Comparison of ENCODE assay signal across 11 cellular contexts in genomic region chr20:38723069-38723981, GRCh38. TPM values are rescaled to one million over a fixed set of nuclear protein-coding genes. Genes with fewer than 3 reads are reported as not detected.
DNase-seq lines count a peak whose midpoint lies in the region; ATAC-seq and TF ChIP-seq lines count a peak whose summit lies in the region.
"Had no signal": no experiment of that assay in that cellular context is flagged by ENCODE, and none has a peak within 500 bp of the region (broad histone marks: within the 10 kb centered on the region; RNA-seq: fewer than 3 reads in every experiment).

No MANE protein-coding gene starts in this region.

- peak overlapping the region; percentile 11 for H3K4me3 Mint-ChIP-seq in activated CD4-positive, alpha-beta memory T cell treated with anti-CD3 and anti-CD28 coated beads, Interleukin-2, amount 10 ng/mL, durations not matched to agents 7 days and 5 days
- no peak overlapping the region for H3K4me3 Mint-ChIP-seq in activated CD4-positive, alpha-beta memory T cell treated with anti-CD3 and anti-CD28 coated beads for 36 hours
- H3K4me3 Mint-ChIP-seq in endodermal cell, result peak overlapping the region; percentile 41

- in situ Hi-C loops in Panc1 (cut with HindIII; ENCODE audit: low pct_unique_long_range_greater_than_20kb, low sequenced_read_pairs), result no loop called here

- H3K27me3 ChIP-seq in Panc1 (ENCODE audit: control insufficient read depth, insufficient read depth, low read length) (peaks cover 22% of the 10 kb centered on the region), endodermal cell (ENCODE audit: control insufficient read depth, insufficient read depth, low read length, poor library complexity, severe bottlenecking) (peaks cover 100% of the 10 kb centered on the region)

- WGBS in endodermal cell (ENCODE audit: insufficient coverage in 1 of 2, insufficient read length in 1 of 2), 2 experiments, result 1 to 3% methylated on average over 20 to 65 of the region's 65 CpGs

- H3K9me3 Mint-ChIP-seq in activated CD4-positive, alpha-beta memory T cell treated with anti-CD3 and anti-CD28 coated beads, Interleukin-2, amount 10 ng/mL, durations not matched to agents 7 days and 5 days, result no peaks in the 10 kb centered on the region
- H3K9me3 Mint-ChIP-seq in activated CD4-positive, alpha-beta memory T cell treated with anti-CD3 and anti-CD28 coated beads for 36 hours, result no peaks in the 10 kb centered on the region
- no peaks in the 10 kb centered on the region for H3K9me3 Mint-ChIP-seq in endodermal cell

- H3K27ac ChIP-seq in Panc1 (ENCODE audit: low read length) (no peak overlapping the region), endodermal cell (ENCODE audit: low read depth, low read length) (no peak overlapping the region)
- H3K27ac ChIP-seq: SJSA1, vagina had no signal

- H3K4me1 Mint-ChIP-seq in activated CD4-positive, alpha-beta memory T cell treated with anti-CD3 and anti-CD28 coated beads, Interleukin-2, amount 10 ng/mL, durations not matched to agents 7 days and 5 days, result peaks cover 40% of the 10 kb centered on the region
- H3K4me1 Mint-ChIP-seq in activated CD4-positive, alpha-beta memory T cell treated with anti-CD3 and anti-CD28 coated beads for 36 hours (ENCODE audit: low read depth), result peaks cover 41% of the 10 kb centered on the region
- peaks cover 31% of the 10 kb centered on the region for H3K4me1 Mint-ChIP-seq in endodermal cell

- H3K36me3 Mint-ChIP-seq in activated CD4-positive, alpha-beta memory T cell treated with anti-CD3 and anti-CD28 coated beads, Interleukin-2, amount 10 ng/mL, durations not matched to agents 7 days and 5 days (ENCODE audit: low read depth), result peaks cover 18% of the 10 kb centered on the region
- H3K36me3 Mint-ChIP-seq in activated CD4-positive, alpha-beta memory T cell treated with anti-CD3 and anti-CD28 coated beads for 36 hours, result no peaks in the 10 kb centered on the region
- no peaks in the 10 kb centered on the region for H3K36me3 Mint-ChIP-seq in endodermal cell (ENCODE audit: low read depth)

- no TSS peak for BruUV-seq in Panc1 (replicated peaks; lab: Mats Ljungman, UMichigan)

- TF ChIP-seq CTCF in Panc1 (IDR thresholded peaks at IDR 0.05) (no peak), endodermal cell (conservative IDR thresholded peaks at IDR 0.05) (no peak)

- ATAC-seq in Panc1, result peak; percentile 46; the same call in 1 of the 2 replicates
- no peak for ATAC-seq in HG03520 (IDR thresholded peaks at IDR 0.05; ENCODE audit: unreplicated experiment)

- no peak overlapping the region for H3K4me3 ChIP-seq in Panc1 (ENCODE audit: low read depth in 2 of 2, low read length in 2 of 2)
- no peak overlapping the region for H3K4me3 ChIP-seq in endodermal cell (ENCODE audit: low read length)
- H3K4me3 ChIP-seq: SJSA1, vagina had no signal

- H3K9ac ChIP-seq in endodermal cell (ENCODE audit: extremely low read depth, low read length, poor library complexity, severe bottlenecking), result no peak overlapping the region

- CTCF ChIA-PET in activated CD4-positive, alpha-beta memory T cell treated with anti-CD3 and anti-CD28 coated beads, Interleukin-2, amount 10 ng/mL, durations not matched to agents 7 days and 5 days (lab: Charles Lee), result interaction anchor here (1.1 to 1.3 kb wide), 2 partner anchors 8 to 10 kb away, joined by 3 to 4 read pairs; no protein-coding TSS in a partner anchor
- CTCF ChIA-PET in activated CD4-positive, alpha-beta memory T cell treated with anti-CD3 and anti-CD28 coated beads for 36 hours (lab: Charles Lee), result interaction anchor here (0.5 to 3.2 kb wide), 5 partner anchors 9 to 90 kb away, joined by 3 to 12 read pairs (median 5); no protein-coding TSS in a partner anchor
- CTCF ChIA-PET in Panc1 (lab: Charles Lee), result no interaction called here

- H3K36me3 ChIP-seq in Panc1 (ENCODE audit: control insufficient read depth, insufficient read depth, low read length) (no peaks in the 10 kb centered on the region), endodermal cell (ENCODE audit: control insufficient read depth, insufficient read depth, low read length) (no peaks in the 10 kb centered on the region)
- H3K36me3 ChIP-seq: SJSA1, vagina had no signal

- H3K4me1 ChIP-seq in Panc1 (ENCODE audit: control insufficient read depth, insufficient read depth, low read length) (no peaks in the 10 kb centered on the region; the same call in 1 of the 2 replicates), endodermal cell (ENCODE audit: control insufficient read depth, insufficient read depth, low read length) (peaks cover 8% of the 10 kb centered on the region)
- H3K4me1 ChIP-seq: SJSA1 had no signal

- H3K27me3 Mint-ChIP-seq in activated CD4-positive, alpha-beta memory T cell treated with anti-CD3 and anti-CD28 coated beads, Interleukin-2, amount 10 ng/mL, durations not matched to agents 7 days and 5 days, result peaks cover 92% of the 10 kb centered on the region
- peaks cover 78% of the 10 kb centered on the region for H3K27me3 Mint-ChIP-seq in activated CD4-positive, alpha-beta memory T cell treated with anti-CD3 and anti-CD28 coated beads for 36 hours
- peaks cover 100% of the 10 kb centered on the region for H3K27me3 Mint-ChIP-seq in endodermal cell (ENCODE audit: insufficient read depth)

- intact Hi-C loops in activated CD4-positive, alpha-beta memory T cell treated with anti-CD3 and anti-CD28 coated beads for 36 hours (cut with micrococcal nuclease), result loop anchor here (1.0 kb wide), 1 partner anchor 8 kb away; no protein-coding TSS in a partner anchor
- intact Hi-C loops in Panc1 (cut with micrococcal nuclease; ENCODE audit: unreplicated experiment), result no loop called here

- H3K27ac Mint-ChIP-seq in activated CD4-positive, alpha-beta memory T cell treated with anti-CD3 and anti-CD28 coated beads, Interleukin-2, amount 10 ng/mL, durations not matched to agents 7 days and 5 days, result no peak overlapping the region
- H3K27ac Mint-ChIP-seq in activated CD4-positive, alpha-beta memory T cell treated with anti-CD3 and anti-CD28 coated beads for 36 hours, result no peak overlapping the region
- H3K27ac Mint-ChIP-seq in endodermal cell, result no peak overlapping the region

- no peaks in the 10 kb centered on the region for H3K9me3 ChIP-seq in Panc1 (ENCODE audit: control insufficient read depth, insufficient read depth, low read depth, low read length)
- H3K9me3 ChIP-seq in endodermal cell (ENCODE audit: control insufficient read depth, low read length), result no peaks in the 10 kb centered on the region
- H3K9me3 ChIP-seq: vagina had no signal

- DNase-seq in activated CD4-positive, alpha-beta memory T cell treated with anti-CD3 and anti-CD28 coated beads, Interleukin-2, amount 10 ng/mL, durations not matched to agents 7 days and 5 days, result no peak
- DNase-seq in activated CD4-positive, alpha-beta memory T cell treated with anti-CD3 and anti-CD28 coated beads for 36 hours, result no peak
- no peak for DNase-seq in Panc1 (ENCODE audit: low read depth, low spot score)
- peak; percentile 74 for DNase-seq in endodermal cell
- DNase-seq in stimulated activated CD8-positive, alpha-beta memory T cell treated with anti-CD3 and anti-CD28 coated beads, Interleukin-4, amount 100 ng/mL, for 48 hours, result peak; percentile 36
- DNase-seq in SHP77 treated with DMSO at 0.1 percent for 48 hours (lab: John Stamatoyannopoulos, UW), result no peak
- DNase-seq in DMS53 (lab: John Stamatoyannopoulos, UW), result no peak
- DNase-seq: aorta had no signal

- POLR2A ChIA-PET in activated CD4-positive, alpha-beta memory T cell treated with anti-CD3 and anti-CD28 coated beads, Interleukin-2, amount 10 ng/mL, durations not matched to agents 7 days and 5 days (lab: Charles Lee), result no interaction called here
- POLR2A ChIA-PET in activated CD4-positive, alpha-beta memory T cell treated with anti-CD3 and anti-CD28 coated beads for 36 hours (lab: Charles Lee), result no interaction called here
- POLR2A ChIA-PET in Panc1 (lab: Charles Lee), result no interaction called here

RNA-seq across cellular contexts. Expression of gene SLC32A1, which starts 1.0 kb away (rescaled TPM):
- not detected for total RNA-seq in activated CD4-positive, alpha-beta memory T cell treated with anti-CD3 and anti-CD28 coated beads, Interleukin-2, amount 10 ng/mL, durations not matched to agents 7 days and 5 days
- total RNA-seq in activated CD4-positive, alpha-beta memory T cell treated with anti-CD3 and anti-CD28 coated beads for 36 hours, result not detected
- total RNA-seq in Panc1 (2021; ENCODE audit: unreplicated experiment) (not detected), endodermal cell (not detected)
- not detected for polyA plus RNA-seq in Panc1 (2012; ENCODE audit: insufficient read length)
- polyA plus RNA-seq in endodermal cell (2013, experiment 1 of 2), result 0.64 TPM
- 0.37 TPM for polyA plus RNA-seq in endodermal cell (2013, experiment 2 of 2)
- total RNA-seq: aorta, SJSA1, vagina had no signal
- polyA plus RNA-seq: aorta had no signal

RNA-seq across cellular contexts. Expression of gene ACTR5, which starts 24.9 kb away (rescaled TPM):
- 1 to 10 TPM; 9.4 to 9.9 TPM for total RNA-seq in activated CD4-positive, alpha-beta memory T cell treated with anti-CD3 and anti-CD28 coated beads, Interleukin-2, amount 10 ng/mL, durations not matched to agents 7 days and 5 days
- 10 to 100 TPM; 11.0 TPM for total RNA-seq in activated CD4-positive, alpha-beta memory T cell treated with anti-CD3 and anti-CD28 coated beads for 36 hours
- total RNA-seq in Panc1 (2021; ENCODE audit: unreplicated experiment) (12.1 TPM), endodermal cell (10 to 100 TPM in 1 of 2 donors, 1 to 10 TPM in 1; 7.9 to 11.2 TPM)
- polyA plus RNA-seq in Panc1 (2012; ENCODE audit: insufficient read length), result 8.8 TPM
- polyA plus RNA-seq in endodermal cell (2013, experiment 1 of 2), result 11.4 TPM
- polyA plus RNA-seq in endodermal cell (2013, experiment 2 of 2), result 10.0 TPM

Comparison
In these comparisons a context has a peak if more than half of its experiments do, and no peak if none do; other contexts are left out.
1. DNase-seq: peak in endodermal cell (single experiment) and stimulated activated CD8-positive, alpha-beta memory T cell treated with anti-CD3 and anti-CD28 coated beads, Interleukin-4, amount 100 ng/mL, for 48 hours (single experiment); none in activated CD4-positive, alpha-beta memory T cell treated with anti-CD3 and anti-CD28 coated beads, Interleukin-2, amount 10 ng/mL, durations not matched to agents 7 days and 5 days (single experiment), activated CD4-positive, alpha-beta memory T cell treated with anti-CD3 and anti-CD28 coated beads for 36 hours (single experiment), Panc1 (single experiment), SHP77 treated with DMSO at 0.1 percent for 48 hours (single experiment) and DMS53 (single experiment).